Comparison of ENCODE assay signal across 1 cellular context in the genomic region with DNA sequence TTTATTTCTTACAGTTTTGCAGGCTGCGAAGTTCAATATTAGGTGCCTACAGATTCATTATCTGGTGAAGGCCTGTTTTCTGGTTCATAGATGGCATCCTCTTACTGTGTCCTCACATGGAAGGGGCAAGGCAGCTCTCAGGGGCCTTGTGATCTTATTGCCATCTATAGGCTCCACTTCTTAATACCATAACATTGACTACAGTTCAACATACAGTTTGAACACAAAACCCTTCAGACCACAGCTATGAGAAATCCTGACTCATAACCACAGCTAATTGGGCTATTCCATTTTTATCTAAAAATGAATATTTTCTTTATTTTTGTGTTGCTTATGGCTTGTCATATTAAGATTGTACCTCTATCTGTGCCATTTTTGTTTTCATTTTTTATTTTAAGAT.
TF ChIP-seq lines count a peak whose summit lies in the region.

No MANE protein-coding gene starts in this region.

TF ChIP-seq in IMR-90, 13 proteins besides CTCF, POLR2A, EP300 and RAD21:
- TF ChIP-seq NFE2L2 (IDR thresholded peaks at IDR 0.05; ENCODE audit: low read depth, low read length) (no peak), MXI1 (IDR thresholded peaks at IDR 0.05; ENCODE audit: borderline replicate concordance, low read depth, low read length) (no peak), CHD1 (IDR thresholded peaks at IDR 0.05; ENCODE audit: low read depth, low read length) (no peak), CEBPB (IDR thresholded peaks at IDR 0.05; ENCODE audit: low read depth, low read length) (no peak), ELK1 (IDR thresholded peaks at IDR 0.05; ENCODE audit: borderline replicate concordance, low read depth, low read length) (no peak), SMC3 (IDR thresholded peaks at IDR 0.05; ENCODE audit: low read depth, low read length) (no peak), MAZ (IDR thresholded peaks at IDR 0.05; ENCODE audit: borderline replicate concordance, low read depth, low read length) (no peak), MAFK (IDR thresholded peaks at IDR 0.05; ENCODE audit: low read depth, low read length) (no peak), RFX5 (IDR thresholded peaks at IDR 0.05; ENCODE audit: low read depth, low read length) (no peak), FOS (IDR thresholded peaks at IDR 0.05; ENCODE audit: low read depth, low read length) (no peak), BHLHE40 (IDR thresholded peaks at IDR 0.05; ENCODE audit: low read depth, low read length) (no peak), RCOR1 (IDR thresholded peaks at IDR 0.05; ENCODE audit: insufficient replicate concordance, low read length) (no peak)
- TF ChIP-seq, protein P1, sequence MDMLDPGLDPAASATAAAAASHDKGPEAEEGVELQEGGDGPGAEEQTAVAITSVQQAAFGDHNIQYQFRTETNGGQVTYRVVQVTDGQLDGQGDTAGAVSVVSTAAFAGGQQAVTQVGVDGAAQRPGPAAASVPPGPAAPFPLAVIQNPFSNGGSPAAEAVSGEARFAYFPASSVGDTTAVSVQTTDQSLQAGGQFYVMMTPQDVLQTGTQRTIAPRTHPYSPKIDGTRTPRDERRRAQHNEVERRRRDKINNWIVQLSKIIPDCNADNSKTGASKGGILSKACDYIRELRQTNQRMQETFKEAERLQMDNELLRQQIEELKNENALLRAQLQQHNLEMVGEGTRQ (IDR thresholded peaks at IDR 0.05; ENCODE audit: low read depth, low read length): no peak
